Comparison of ENCODE assay signal across 12 cellular contexts in the genomic region with DNA sequence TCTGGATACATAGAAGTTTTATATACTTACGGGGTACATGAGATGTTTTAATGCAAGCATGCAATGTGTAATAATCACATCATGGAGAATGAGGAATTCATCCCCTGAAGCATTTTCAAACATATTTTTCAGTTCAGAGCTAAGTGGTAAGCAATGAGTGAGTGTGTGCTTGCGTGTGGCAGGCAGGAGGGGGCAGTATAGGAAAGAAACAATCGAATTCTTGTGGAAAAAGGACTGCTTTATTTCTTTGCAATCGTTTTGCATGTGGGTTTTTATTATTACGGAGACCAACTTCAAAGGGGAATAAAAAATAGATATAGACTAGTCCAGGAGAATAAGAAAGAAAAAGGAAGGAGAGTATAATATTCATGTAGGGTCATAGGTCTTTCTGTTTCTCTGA.
DNase-seq lines count a peak whose midpoint lies in the region; FAIRE-seq and TF ChIP-seq lines count a peak whose summit lies in the region.
"Had no signal": no experiment of that assay in that cellular context is flagged by ENCODE, and none has a peak within 500 bp of the region (broad histone marks: within the 10 kb centered on the region; RNA-seq: fewer than 3 reads in every experiment).

No MANE protein-coding gene starts in this region.

- in situ Hi-C loops in transverse colon (cut with MboI; ENCODE audit: low pct_ligation_motif_present in 1 of 4, low pct_unique_long_range_greater_than_20kb in 1 of 4, low sequenced_read_pairs in 3 of 4): no loop called here

- TF ChIP-seq POLR2A in transverse colon (IDR thresholded peaks at IDR 0.05): no peak

- intact Hi-C loops in transverse colon (cut with DNase I; ENCODE audit: low total_unique reads): no loop called here

- WGBS in transverse colon (ENCODE audit: low coverage in 1 of 2), 2 donors: 34% methylated on average over 5 of the region's 5 CpGs

- DNase-seq in GM19239 (ENCODE audit: insufficient read length, low spot score) (no peak), NAMALWA (ENCODE audit: low spot score) (peak; percentile 25), germinal center (ENCODE audit: low spot score) (peak; percentile 7), NCI-H446 (lab: John Stamatoyannopoulos, UW) (no peak), activated gamma-delta T cell treated with Interleukin-2 at 50 U/mL for 16 hours (no peak), islet precursor cell (no peak), transverse colon (no peak)
- DNase-seq: gastrocnemius medialis, sigmoid colon, trophoblast cell had no signal

- H3K36me3 ChIP-seq in transverse colon: no peaks in the 10 kb centered on the region
- H3K36me3 ChIP-seq: gastrocnemius medialis, sigmoid colon had no signal

- H3K4me3 ChIP-seq in transverse colon: no peak overlapping the region
- H3K4me3 ChIP-seq: gastrocnemius medialis, sigmoid colon had no signal

- no peaks in the 10 kb centered on the region for H3K9me3 ChIP-seq in transverse colon
- H3K9me3 ChIP-seq: gastrocnemius medialis had no signal

- no peak overlapping the region for H3K27ac ChIP-seq in C4-2B
- H3K27ac ChIP-seq in transverse colon: no peak overlapping the region
- H3K27ac ChIP-seq: gastrocnemius medialis, sigmoid colon had no signal

- FAIRE-seq in GM19239 (lab: Jason Lieb, UNC): peak; percentile 64
- FAIRE-seq: RCC 7860 had no signal

- no peak for TF ChIP-seq EP300 in transverse colon (IDR thresholded peaks at IDR 0.05; ENCODE audit: low read depth)

- no peaks in the 10 kb centered on the region for H3K4me1 ChIP-seq in transverse colon

- H3K27me3 ChIP-seq in transverse colon: no peaks in the 10 kb centered on the region
- H3K27me3 ChIP-seq: gastrocnemius medialis, sigmoid colon had no signal

- peak; percentile 61 for TF ChIP-seq CTCF in C4-2B (conservative IDR thresholded peaks at IDR 0.05)
- peak in 1 of 5 experiments; percentile 18 for TF ChIP-seq CTCF in transverse colon (IDR thresholded peaks at IDR 0.05)

Comparison
In these comparisons a context has a peak if more than half of its experiments do, and no peak if none do; other contexts are left out.
1. DNase-seq: peak in NAMALWA (single experiment) and germinal center (single experiment); none in GM19239 (single experiment), NCI-H446 (0 of 2), activated gamma-delta T cell treated with Interleukin-2 at 50 U/mL for 16 hours (single experiment), islet precursor cell (single experiment) and transverse colon (single experiment).